ENCODE assay signal across 25 cellular contexts in the genomic region with DNA sequence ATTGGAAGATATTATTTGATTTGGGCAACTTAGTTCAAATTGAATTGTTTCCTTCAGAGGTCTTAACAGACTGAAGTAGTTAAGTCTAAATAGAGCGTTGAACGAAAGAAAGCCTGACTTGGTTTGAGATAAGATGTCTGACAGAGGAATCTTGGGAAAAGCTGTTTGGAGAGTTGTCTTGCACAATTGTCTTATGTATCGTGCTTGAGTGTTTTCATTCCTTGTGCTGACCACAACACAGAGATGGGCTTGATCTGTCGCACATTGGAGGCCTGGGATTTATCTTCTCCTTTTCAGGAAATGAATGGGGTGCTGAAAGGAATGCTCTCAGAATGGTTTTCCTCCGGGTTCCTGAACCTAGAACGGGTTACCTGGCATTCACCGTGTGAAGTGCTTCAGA.
"Had no signal": no experiment of that assay in that cellular context is flagged by ENCODE, and none has a peak within 500 bp of the region (broad histone marks: within the 10 kb centered on the region; RNA-seq: fewer than 3 reads in every experiment).

No MANE protein-coding gene starts in this region.

- ATAC-seq: activated CD4-positive, alpha-beta T cell treated with anti-CD3 and anti-CD28 coated beads for 36 hours; activated CD8-positive, alpha-beta memory T cell treated with anti-CD3 and anti-CD28 coated beads, Interleukin-2, amount 10 ng/mL, durations not matched to agents 7 days and 5 days; activated CD8-positive, alpha-beta T cell treated with anti-CD3 and anti-CD28 coated beads, Interleukin-2, amount 10 ng/mL, durations not matched to agents 7 days and 5 days; activated T-cell treated with anti-CD3 and anti-CD28 coated beads, Interleukin-2, amount 50 U/mL, for 72 hours; left cardiac atrium; naive thymus-derived CD4-positive, alpha-beta T cell had no signal

- DNase-seq: activated CD4-positive, alpha-beta T cell treated with anti-CD3 and anti-CD28 coated beads for 36 hours; activated CD4-positive, CD25-positive, alpha-beta regulatory T cell; activated CD8-positive, alpha-beta memory T cell treated with anti-CD3 and anti-CD28 coated beads, Interleukin-2, amount 10 ng/mL, durations not matched to agents 7 days and 5 days; activated CD8-positive, alpha-beta T cell treated with anti-CD3 and anti-CD28 coated beads, Interleukin-2, amount 10 ng/mL, durations not matched to agents 7 days and 5 days; activated effector memory CD4-positive, alpha-beta T cell treated with Interleukin-2 at 50 U/mL for 16 hours; activated naive CD4-positive, alpha-beta T cell treated with Interleukin-2 at 50 U/mL for 16 hours; activated T-cell treated with anti-CD3 and anti-CD28 coated beads for 4 hours; activated T-cell treated with anti-CD3 and anti-CD28 coated beads, Interleukin-2, amount 50 U/mL, for 72 hours; aorta; brain microvascular endothelial cell; cerebellar nuclear complex; dorsolateral prefrontal cortex; effector memory CD4-positive, alpha-beta T cell; foreskin melanocyte; left cardiac atrium; midbrain; naive thymus-derived CD4-positive, alpha-beta T cell; ovary; stimulated activated CD4-positive, alpha-beta T cell treated with anti-CD3 and anti-CD28 coated beads, Interleukin-2, amount 100 ng/mL, for 48 hours; stimulated activated naive CD4-positive, alpha-beta T cell treated with Interleukin-2 at 50 U/mL for 16 hours; testis; transverse colon had no signal

- H3K27ac ChIP-seq: brain microvascular endothelial cell, coronary artery, dorsolateral prefrontal cortex, ovary, prostate gland, testis, transverse colon had no signal

- H3K9me3 ChIP-seq: ovary, prostate gland, testis, transverse colon had no signal

- H3K9me3 Mint-ChIP-seq: activated T-cell treated with anti-CD3 and anti-CD28 coated beads, Interleukin-2, amount 50 U/mL, for 72 hours; naive thymus-derived CD4-positive, alpha-beta T cell had no signal

- H3K36me3 ChIP-seq: brain microvascular endothelial cell, ovary, prostate gland had no signal

- H3K27me3 ChIP-seq: brain microvascular endothelial cell, dorsolateral prefrontal cortex, ovary, testis, transverse colon had no signal

- H3K4me1 ChIP-seq: prostate gland had no signal

- H3K27ac Mint-ChIP-seq: activated CD4-positive, alpha-beta T cell treated with anti-CD3 and anti-CD28 coated beads for 36 hours; activated CD8-positive, alpha-beta memory T cell treated with anti-CD3 and anti-CD28 coated beads, Interleukin-2, amount 10 ng/mL, durations not matched to agents 7 days and 5 days; activated CD8-positive, alpha-beta T cell treated with anti-CD3 and anti-CD28 coated beads, Interleukin-2, amount 10 ng/mL, durations not matched to agents 7 days and 5 days; activated naive CD8-positive, alpha-beta T cell; activated T-cell treated with anti-CD3 and anti-CD28 coated beads, Interleukin-2, amount 50 U/mL, for 72 hours; naive thymus-derived CD4-positive, alpha-beta T cell had no signal

- H3K4me3 Mint-ChIP-seq: activated CD4-positive, alpha-beta T cell treated with anti-CD3 and anti-CD28 coated beads for 36 hours; activated CD8-positive, alpha-beta memory T cell treated with anti-CD3 and anti-CD28 coated beads, Interleukin-2, amount 10 ng/mL, durations not matched to agents 7 days and 5 days; activated CD8-positive, alpha-beta T cell treated with anti-CD3 and anti-CD28 coated beads, Interleukin-2, amount 10 ng/mL, durations not matched to agents 7 days and 5 days; activated naive CD8-positive, alpha-beta T cell; activated T-cell treated with anti-CD3 and anti-CD28 coated beads, Interleukin-2, amount 50 U/mL, for 72 hours; naive thymus-derived CD4-positive, alpha-beta T cell had no signal

- H3K27me3 Mint-ChIP-seq: activated CD4-positive, alpha-beta T cell treated with anti-CD3 and anti-CD28 coated beads for 36 hours; activated CD8-positive, alpha-beta memory T cell treated with anti-CD3 and anti-CD28 coated beads, Interleukin-2, amount 10 ng/mL, durations not matched to agents 7 days and 5 days; activated naive CD8-positive, alpha-beta T cell; naive thymus-derived CD4-positive, alpha-beta T cell had no signal

- H3K4me3 ChIP-seq: coronary artery, dorsolateral prefrontal cortex, ovary, prostate gland, testis, transverse colon had no signal
